1 cellular context compared by ENCODE assay signal in genomic region chr1:24381256-24381655, GRCh38.
TF ChIP-seq lines count a peak whose summit lies in the region.

No MANE protein-coding gene starts in this region.

TF ChIP-seq in HepG2, 621 proteins besides CTCF, POLR2A, EP300 and RAD21 (continued from another document):
- no peak for TF ChIP-seq SMYD3 (CRISPR knock-in tag; IDR thresholded peaks at IDR 0.05)
TF ChIP-seq in HepG2: peak in this region for 0.
